Comparison of ENCODE assay signal across 6 cellular contexts in the genomic region with DNA sequence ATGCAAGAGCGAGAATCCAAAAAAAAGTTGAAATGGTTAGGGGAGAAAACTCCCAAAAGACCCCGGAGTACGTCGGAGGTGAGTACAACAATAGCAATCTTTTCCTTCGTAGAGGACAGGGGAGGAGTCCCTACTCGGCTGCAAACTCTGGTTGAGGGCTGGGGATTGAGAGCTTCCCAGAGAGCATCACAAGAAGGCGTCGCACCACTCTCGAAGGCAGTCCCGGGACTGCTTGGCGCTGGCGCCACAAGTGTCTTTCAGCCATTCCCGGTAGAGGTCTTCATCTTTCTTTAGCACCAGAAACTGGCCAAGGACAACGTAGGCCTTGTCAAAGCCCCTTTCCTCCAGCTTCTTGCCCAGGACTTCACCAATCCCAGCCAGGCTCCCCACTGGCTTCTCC. TPM values are rescaled to one million over a fixed set of nuclear protein-coding genes. Genes with fewer than 3 reads are reported as not detected.
DNase-seq lines count a peak whose midpoint lies in the region; ATAC-seq and TF ChIP-seq lines count a peak whose summit lies in the region.
"Not testable (repeated sequence)": the region's sequence is repeated elsewhere in the genome, so short reads cannot be mapped to it uniquely, and the experiment has no call there.

No MANE protein-coding gene starts in this region.

- not testable (repeated sequence) for H3K27me3 Mint-ChIP-seq in CD4-positive, alpha-beta T cell; GM23338 (ENCODE audit: insufficient read depth, low read depth, poor library complexity); T-helper 17 cell; activated naive CD4-positive, alpha-beta T cell treated with anti-CD3 and anti-CD28 coated beads, Interleukin-2, amount 50 U/mL, for 24 hours; dendritic cell treated with granulocyte-macrophage colony-stimulating factor and Interleukin-4, amounts not matched to agents 40 ng/mL and 50 ng/mL, for 4 days; naive thymus-derived CD4-positive, alpha-beta T cell

- peaks cover 54% of the 10 kb centered on the region for H3K4me1 ChIP-seq in GM23338 (ENCODE audit: insufficient read depth)
- H3K4me1 ChIP-seq in naive thymus-derived CD4-positive, alpha-beta T cell (ENCODE audit: control insufficient read depth in 2 of 2, insufficient read depth in 2 of 2, low read length in 2 of 2): peaks cover 48 to 53% of the 10 kb centered on the region in 2 donors

- H3K4me3 Mint-ChIP-seq in CD4-positive, alpha-beta T cell; GM23338; activated naive CD4-positive, alpha-beta T cell treated with anti-CD3 and anti-CD28 coated beads, Interleukin-2, amount 50 U/mL, for 24 hours; dendritic cell treated with granulocyte-macrophage colony-stimulating factor and Interleukin-4, amounts not matched to agents 40 ng/mL and 50 ng/mL, for 4 days: not testable (repeated sequence)
- H3K4me3 Mint-ChIP-seq in T-helper 17 cell: peak overlapping the region; percentile 19
- peak overlapping the region; percentile 2 to 85 (median 42) for H3K4me3 Mint-ChIP-seq in naive thymus-derived CD4-positive, alpha-beta T cell

- TF ChIP-seq CTCF in CD4-positive, alpha-beta T cell (IDR thresholded peaks at IDR 0.05); GM23338 (conservative IDR thresholded peaks at IDR 0.05; ENCODE audit: low read depth in 2 of 2): not testable (repeated sequence)

- H3K4me2 ChIP-seq in GM23338: not testable (repeated sequence)

- H2AFZ ChIP-seq in GM23338: not testable (repeated sequence)

- peaks cover 78% of the 10 kb centered on the region for H3K4me1 Mint-ChIP-seq in CD4-positive, alpha-beta T cell (ENCODE audit: low read depth)
- H3K4me1 Mint-ChIP-seq in GM23338 (peaks cover 46% of the 10 kb centered on the region), T-helper 17 cell (peaks cover 41% of the 10 kb centered on the region)
- peaks cover 74% of the 10 kb centered on the region for H3K4me1 Mint-ChIP-seq in activated naive CD4-positive, alpha-beta T cell treated with anti-CD3 and anti-CD28 coated beads, Interleukin-2, amount 50 U/mL, for 24 hours
- H3K4me1 Mint-ChIP-seq in dendritic cell treated with granulocyte-macrophage colony-stimulating factor and Interleukin-4, amounts not matched to agents 40 ng/mL and 50 ng/mL, for 4 days (ENCODE audit: low read depth): peaks cover 45% of the 10 kb centered on the region
- peaks cover 42 to 84% (median 66%) of the 10 kb centered on the region in 7 donors for H3K4me1 Mint-ChIP-seq in naive thymus-derived CD4-positive, alpha-beta T cell

- peaks cover 42% of the 10 kb centered on the region for H3K36me3 Mint-ChIP-seq in CD4-positive, alpha-beta T cell (ENCODE audit: low read depth)
- peaks cover 24% of the 10 kb centered on the region; the same call in 2 of the 3 replicates for H3K36me3 Mint-ChIP-seq in GM23338 (ENCODE audit: low read depth)
- not testable (repeated sequence) for H3K36me3 Mint-ChIP-seq in T-helper 17 cell (ENCODE audit: low read depth); activated naive CD4-positive, alpha-beta T cell treated with anti-CD3 and anti-CD28 coated beads, Interleukin-2, amount 50 U/mL, for 24 hours
- H3K36me3 Mint-ChIP-seq in dendritic cell treated with granulocyte-macrophage colony-stimulating factor and Interleukin-4, amounts not matched to agents 40 ng/mL and 50 ng/mL, for 4 days (ENCODE audit: low read depth): peaks cover 55% of the 10 kb centered on the region
- peaks cover 0 to 37% (median 21%) of the 10 kb centered on the region in 5 donors for H3K36me3 Mint-ChIP-seq in naive thymus-derived CD4-positive, alpha-beta T cell

- peaks cover 94% of the 10 kb centered on the region for H3K79me2 ChIP-seq in GM23338 (replicated peaks; ENCODE audit: insufficient read depth)

- H3K27ac Mint-ChIP-seq in CD4-positive, alpha-beta T cell: peak overlapping the region; percentile 88
- H3K27ac Mint-ChIP-seq in GM23338: peak overlapping the region; percentile 20; the same call in 1 of the 2 replicates
- H3K27ac Mint-ChIP-seq in T-helper 17 cell: not testable (repeated sequence)
- H3K27ac Mint-ChIP-seq in activated naive CD4-positive, alpha-beta T cell treated with anti-CD3 and anti-CD28 coated beads, Interleukin-2, amount 50 U/mL, for 24 hours: peak overlapping the region; percentile 76
- H3K27ac Mint-ChIP-seq in dendritic cell treated with granulocyte-macrophage colony-stimulating factor and Interleukin-4, amounts not matched to agents 40 ng/mL and 50 ng/mL, for 4 days: peak overlapping the region; percentile 30
- peak overlapping the region in 6 of 9 donors; percentile 46 to 94 (median 78) for H3K27ac Mint-ChIP-seq in naive thymus-derived CD4-positive, alpha-beta T cell

- H3K4me3 ChIP-seq in GM23338; naive thymus-derived CD4-positive, alpha-beta T cell (ENCODE audit: low read length): not testable (repeated sequence)

- not testable (repeated sequence) for H3K9me2 ChIP-seq in GM23338 (ENCODE audit: insufficient read depth)

- not testable (repeated sequence) for H3K36me3 ChIP-seq in GM23338 (ENCODE audit: insufficient read depth); naive thymus-derived CD4-positive, alpha-beta T cell (ENCODE audit: control insufficient read depth in 2 of 3, insufficient read depth in 3 of 3, low read length in 3 of 3)

- not testable (repeated sequence) for ATAC-seq in CD4-positive, alpha-beta T cell (ENCODE audit: poor library complexity); T-helper 17 cell; naive thymus-derived CD4-positive, alpha-beta T cell
- peak; percentile 51 for ATAC-seq in GM23338

- DNase-seq in CD4-positive, alpha-beta T cell; GM23338 (ENCODE audit: low spot score); T-helper 17 cell; naive thymus-derived CD4-positive, alpha-beta T cell: not testable (repeated sequence)

- H3F3A ChIP-seq in GM23338 (replicated peaks; ENCODE audit: low read depth): not testable (repeated sequence)

- POLR2A ChIA-PET in CD4-positive, alpha-beta T cell (lab: Charles Lee): interaction anchor here (0.5 to 1.7 kb wide), 2 partner anchors 11 to 57 kb away, joined by 4 to 9 read pairs; no protein-coding TSS in a partner anchor
- POLR2A ChIA-PET in naive thymus-derived CD4-positive, alpha-beta T cell (lab: Charles Lee): not testable (repeated sequence)

- CTCF ChIA-PET in CD4-positive, alpha-beta T cell (lab: Charles Lee): interaction anchor here (1.0 to 4.9 kb wide), 2 partner anchors 12 to 16 kb away, joined by 4 to 27 read pairs; partner anchors contain the start of gene CAB39
- CTCF ChIA-PET in naive thymus-derived CD4-positive, alpha-beta T cell (lab: Charles Lee): interaction anchor here (0.6 to 1.6 kb wide), 2 partner anchors 11 to 659 kb away, joined by 5 to 6 read pairs; no protein-coding TSS in a partner anchor

- not testable (repeated sequence) for H4K20me1 ChIP-seq in GM23338 (replicated peaks; ENCODE audit: insufficient read depth)

- H3K27ac ChIP-seq in CD4-positive, alpha-beta T cell (ENCODE audit: low read depth, low read length); GM23338 (ENCODE audit: low read depth); naive thymus-derived CD4-positive, alpha-beta T cell (ENCODE audit: low read depth, low read length): not testable (repeated sequence)

- intact Hi-C loops in CD4-positive, alpha-beta T cell (cut with DNase I, micrococcal nuclease); dendritic cell treated with granulocyte-macrophage colony-stimulating factor and Interleukin-4, amounts not matched to agents 40 ng/mL and 50 ng/mL, for 4 days (cut with micrococcal nuclease): not testable (repeated sequence)
- intact Hi-C loops in naive thymus-derived CD4-positive, alpha-beta T cell (cut with micrococcal nuclease): loop anchor here in 1 of 2 donors (5.0 kb wide), 1 partner anchor 52 kb away; no protein-coding TSS in a partner anchor

- H3K9me3 ChIP-seq in CD4-positive, alpha-beta T cell (ENCODE audit: control insufficient read depth, low read length); T-helper 17 cell (ENCODE audit: control insufficient read depth, low read length, poor library complexity, severe bottlenecking); naive thymus-derived CD4-positive, alpha-beta T cell (ENCODE audit: control insufficient read depth in 2 of 3, low read length in 3 of 3): not testable (repeated sequence)

- not testable (repeated sequence) for H3K27me3 ChIP-seq in CD4-positive, alpha-beta T cell (ENCODE audit: control insufficient read depth, insufficient read depth, low read length); GM23338 (ENCODE audit: insufficient read depth); naive thymus-derived CD4-positive, alpha-beta T cell (ENCODE audit: control insufficient read depth in 2 of 2, insufficient read depth in 2 of 2, low read length in 2 of 2)

- H3K9me3 Mint-ChIP-seq in CD4-positive, alpha-beta T cell; GM23338; activated naive CD4-positive, alpha-beta T cell treated with anti-CD3 and anti-CD28 coated beads, Interleukin-2, amount 50 U/mL, for 24 hours; dendritic cell treated with granulocyte-macrophage colony-stimulating factor and Interleukin-4, amounts not matched to agents 40 ng/mL and 50 ng/mL, for 4 days; naive thymus-derived CD4-positive, alpha-beta T cell: not testable (repeated sequence)

RNA-seq across cellular contexts. Expression of gene CAB39, which starts 12.3 kb away (rescaled TPM):
- 10 to 100 TPM; 44.8 to 45.3 TPM for total RNA-seq in CD4-positive, alpha-beta T cell
- total RNA-seq in GM23338 (2014; rRNA removed; shearing (Covaris generic)): 67.5 and 73.9 TPM in 2 replicates
- 15.5 and 18.7 TPM in 2 replicates for polyA plus RNA-seq in GM23338 (2016; fragmentation: Nextera tagmentation; extraction: Ambion mirVana)
- total RNA-seq in T-helper 17 cell: 10 to 100 TPM; 82.3 to 89.8 TPM
- 100 to 1,000 TPM in 2 of 5 experiments, 10 to 100 TPM in 3; 71.0 to 186 (median 95.4) TPM for total RNA-seq in naive thymus-derived CD4-positive, alpha-beta T cell
- polyA plus RNA-seq in naive thymus-derived CD4-positive, alpha-beta T cell: 10 to 100 TPM; 73.1 to 79.4 TPM
